Comparison of ENCODE assay signal across 8 cellular contexts in the genomic region with DNA sequence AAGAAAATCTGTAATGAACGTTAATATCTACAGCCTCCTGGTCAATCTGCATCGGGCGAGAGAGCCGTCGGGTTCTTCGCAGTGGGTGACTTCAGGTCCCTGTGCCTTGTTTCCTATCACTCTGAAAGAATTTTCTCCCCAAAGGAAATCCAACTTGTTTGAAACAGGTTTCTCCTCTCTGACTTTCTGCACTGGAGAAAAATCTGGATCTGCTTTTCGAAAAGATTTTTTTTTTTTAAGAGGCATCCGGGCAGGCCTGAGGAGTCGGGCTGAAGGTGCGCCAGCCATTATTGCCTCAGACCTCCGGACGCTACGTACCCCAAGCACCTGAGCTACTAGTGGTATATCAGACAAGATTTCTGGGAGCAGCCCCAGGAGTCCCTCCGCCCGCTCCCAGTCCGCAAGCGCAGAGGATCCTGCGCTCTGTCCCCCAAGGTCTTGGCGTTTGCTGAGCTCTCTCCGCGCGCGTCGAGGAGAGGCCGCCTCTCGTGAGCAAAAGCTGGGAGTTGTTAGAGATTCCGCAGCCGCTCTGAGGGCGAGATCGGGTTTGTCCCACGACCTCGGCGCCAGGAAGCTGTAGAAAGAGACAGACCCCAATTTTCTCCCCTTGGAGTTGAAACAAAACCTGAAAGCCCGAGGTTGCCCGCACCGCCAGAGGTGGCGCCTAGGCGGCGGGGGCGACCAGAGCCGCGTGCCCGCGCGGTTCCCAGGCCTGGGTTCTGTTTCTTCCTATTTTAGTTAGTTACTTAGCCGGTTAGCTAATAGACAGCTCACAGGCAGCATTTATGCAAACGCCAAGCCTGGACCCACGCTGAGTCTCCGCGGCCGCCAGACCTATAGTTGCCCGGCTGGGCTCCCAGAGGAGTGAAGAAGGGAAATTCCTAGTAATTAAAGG.
DNase-seq lines count a peak whose midpoint lies in the region; ATAC-seq, FAIRE-seq and TF ChIP-seq lines count a peak whose summit lies in the region.

No MANE protein-coding gene starts in this region.

- H3K9me3 ChIP-seq in HUES64 (ENCODE audit: insufficient read depth, low read depth, low read length), result no peaks in the 10 kb centered on the region
- H3K9me3 ChIP-seq in astrocyte (ENCODE audit: insufficient read depth, low read depth, low read length), result no peaks in the 10 kb centered on the region
- no peaks in the 10 kb centered on the region for H3K9me3 ChIP-seq in muscle layer of duodenum (ENCODE audit: control insufficient read depth in 1 of 2, low read length in 2 of 2)

- H3K27me3 ChIP-seq in HUES64 (ENCODE audit: insufficient read depth, low read length) (peaks cover 100% of the 10 kb centered on the region), astrocyte (ENCODE audit: insufficient read depth, low read length) (peaks cover 94% of the 10 kb centered on the region), muscle layer of duodenum (ENCODE audit: low read depth, low read length) (peaks cover 86% of the 10 kb centered on the region)

- WGBS in HUES64, result 3% methylated on average over 52 of the region's 52 CpGs

- peaks cover under 1% of the 10 kb centered on the region for H3K4me1 Mint-ChIP-seq in astrocyte (ENCODE audit: low read depth, unreplicated experiment)

- H3K79me2 ChIP-seq in astrocyte (ENCODE audit: insufficient read depth, low read length), result peaks cover 9% of the 10 kb centered on the region

- H4K20me1 ChIP-seq in astrocyte (ENCODE audit: insufficient read depth, low read length), result peaks cover 11% of the 10 kb centered on the region

- no peak overlapping the region for H3K4me3 Mint-ChIP-seq in astrocyte (ENCODE audit: unreplicated experiment)

- FAIRE-seq in astrocyte (lab: Jason Lieb, UNC) (no peak), GM12891 (lab: Jason Lieb, UNC) (no peak)

- H3K36me3 Mint-ChIP-seq in astrocyte (ENCODE audit: low read depth, unreplicated experiment), result peaks cover 2% of the 10 kb centered on the region

- peaks cover 93% of the 10 kb centered on the region for H3K27me3 Mint-ChIP-seq in astrocyte (ENCODE audit: low read depth, unreplicated experiment)

- H3K9ac ChIP-seq in HUES64 (ENCODE audit: low read depth, low read length) (no peak overlapping the region), astrocyte (ENCODE audit: low read length) (no peak overlapping the region)

- H3K4me1 ChIP-seq in HUES64 (ENCODE audit: insufficient read depth, low read length) (peaks cover 13% of the 10 kb centered on the region), astrocyte (ENCODE audit: insufficient read depth, low read length) (peaks cover 5% of the 10 kb centered on the region), muscle layer of duodenum (ENCODE audit: control insufficient read depth in 1 of 2, insufficient read depth in 2 of 2, low read length in 2 of 2) (peaks cover 7 to 48% of the 10 kb centered on the region in 2 donors)

- no peak for ATAC-seq in GM21723 (IDR thresholded peaks at IDR 0.05; ENCODE audit: unreplicated experiment)
- no peak for ATAC-seq in HG02870 (IDR thresholded peaks at IDR 0.05; ENCODE audit: unreplicated experiment)
- ATAC-seq in HG03045 (IDR thresholded peaks at IDR 0.05; ENCODE audit: unreplicated experiment), result no peak

- peak overlapping the region; percentile 53 for H3K27ac Mint-ChIP-seq in astrocyte (ENCODE audit: unreplicated experiment)

- H3K9me3 Mint-ChIP-seq in astrocyte (ENCODE audit: unreplicated experiment), result peaks cover 9% of the 10 kb centered on the region

- TF ChIP-seq CTCF in AG09309 (IDR thresholded peaks at IDR 0.05; ENCODE audit: control insufficient read depth, insufficient read depth, low read depth, low read length, missing control alignments), result peak; percentile 11
- no peak for TF ChIP-seq CTCF in astrocyte (IDR thresholded peaks at IDR 0.05; ENCODE audit: insufficient read depth, low read depth, low read length)

- H3K36me3 ChIP-seq in HUES64 (ENCODE audit: insufficient read depth, low read length) (no peaks in the 10 kb centered on the region), astrocyte (ENCODE audit: insufficient read depth, low read length) (no peaks in the 10 kb centered on the region), muscle layer of duodenum (ENCODE audit: control insufficient read depth in 1 of 2, insufficient read depth in 2 of 2, low read length in 2 of 2) (no peaks in the 10 kb centered on the region)

- H3K4me3 ChIP-seq in AG09309 (ENCODE audit: control insufficient read depth, low read depth, low read length), result no peak overlapping the region
- H3K4me3 ChIP-seq in HUES64 (ENCODE audit: low read length), result peak overlapping the region; percentile 27; the same call in 1 of the 2 replicates
- H3K4me3 ChIP-seq in astrocyte (ENCODE audit: insufficient read depth, low read depth, low read length), result no peak overlapping the region
- peak overlapping the region; percentile 21 to 47 for H3K4me3 ChIP-seq in muscle layer of duodenum (ENCODE audit: low read depth in 1 of 2, low read length in 2 of 2)

- TF ChIP-seq POLR2A in GM12891 (IDR thresholded peaks at IDR 0.05; ENCODE audit: low read depth, low read length), result no peak

- no peak for DNase-seq in AG09309 (ENCODE audit: low read depth)
- no peak for DNase-seq in astrocyte (ENCODE audit: low read depth)
- DNase-seq in GM12891 (ENCODE audit: insufficient read length, low spot score), result no peak

- H3K27ac ChIP-seq in HUES64 (ENCODE audit: low read depth, low read length), result no peak overlapping the region
- no peak overlapping the region for H3K27ac ChIP-seq in astrocyte (ENCODE audit: low read depth, low read length)
- no peak overlapping the region for H3K27ac ChIP-seq in muscle layer of duodenum (ENCODE audit: low read length)

- peak overlapping the region; percentile 73 for H3K4me2 ChIP-seq in astrocyte (ENCODE audit: low read length)

- H2AFZ ChIP-seq in astrocyte (ENCODE audit: low read depth, low read length), result no peak overlapping the region

TF ChIP-seq in GM12891, 5 proteins besides CTCF, POLR2A, EP300 and RAD21:
- TF ChIP-seq SPI1 (IDR thresholded peaks at IDR 0.05; ENCODE audit: low read depth, low read length) (no peak), POLR2AphosphoS5 (IDR thresholded peaks at IDR 0.05; ENCODE audit: low read depth, low read length) (no peak), PAX5 (IDR thresholded peaks at IDR 0.05; ENCODE audit: insufficient read depth, low read length, severe bottlenecking) (no peak), POU2F2 (IDR thresholded peaks at IDR 0.05; ENCODE audit: low read depth, low read length) (no peak), TAF1 (IDR thresholded peaks at IDR 0.05; ENCODE audit: low read depth, low read length) (no peak)

Comparison
In these comparisons a context has a peak if more than half of its experiments do, and no peak if none do; other contexts are left out.
1. H3K4me3 ChIP-seq: peak in HUES64 (single experiment) and muscle layer of duodenum (2 of 2); none in AG09309 (single experiment) and astrocyte (single experiment).